26 cellular contexts compared by ENCODE assay signal in the genomic region with DNA sequence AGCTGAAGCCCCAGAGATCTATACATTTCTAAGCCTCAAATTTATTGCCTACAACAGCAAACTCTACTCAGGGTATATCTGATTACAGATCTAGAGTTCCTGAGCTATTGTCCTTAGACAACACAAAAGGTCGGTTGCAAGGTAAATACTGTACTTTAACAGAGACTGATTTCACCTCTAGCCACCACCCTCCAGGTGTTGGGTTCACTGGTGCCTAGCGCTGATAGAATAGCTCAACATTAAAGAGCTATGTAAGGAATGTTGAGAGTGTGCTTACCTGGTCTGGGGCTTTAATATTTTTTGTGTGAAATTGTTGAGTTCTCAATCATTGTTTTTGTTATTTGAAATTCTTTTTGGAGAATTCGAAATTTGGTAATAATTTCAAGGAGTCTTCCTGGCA.
DNase-seq lines count a peak whose midpoint lies in the region; ATAC-seq and TF ChIP-seq lines count a peak whose summit lies in the region.
"Had no signal": no experiment of that assay in that cellular context is flagged by ENCODE, and none has a peak within 500 bp of the region (broad histone marks: within the 10 kb centered on the region; RNA-seq: fewer than 3 reads in every experiment).

No MANE protein-coding gene starts in this region.

- peak overlapping the region; percentile 93 for H3K27ac ChIP-seq in neural cell (ENCODE audit: low read length)
- H3K27ac ChIP-seq: 22Rv1, GM23248, Peyer's patch, SJCRH30 had no signal

- peaks cover 6% of the 10 kb centered on the region for H3F3A ChIP-seq in neural cell (ENCODE audit: insufficient read depth, low read length, poor library complexity, severe bottlenecking)

- no peaks in the 10 kb centered on the region for H3K36me3 Mint-ChIP-seq in WTC11
- H3K36me3 Mint-ChIP-seq: CD8-positive, alpha-beta T cell; T-cell had no signal

- no peaks in the 10 kb centered on the region for H3K9me2 ChIP-seq in neural cell (ENCODE audit: insufficient read depth, low read length)

- H3K27me3 Mint-ChIP-seq in WTC11 (ENCODE audit: low read depth) = peaks cover 11% of the 10 kb centered on the region
- H3K27me3 Mint-ChIP-seq: T-cell had no signal

- H3K4me1 Mint-ChIP-seq in WTC11 = peaks cover 33% of the 10 kb centered on the region
- H3K4me1 Mint-ChIP-seq: T-cell had no signal

- CTCF ChIA-PET in WTC11 (lab: Charles Lee) = interaction anchor here (0.8 to 1.9 kb wide), 5 partner anchors 15 to 207 kb away, joined by 3 to 15 read pairs (median 5); no protein-coding TSS in a partner anchor

- peak overlapping the region; percentile 56 for H3K9ac ChIP-seq in neural cell (ENCODE audit: low read length)
- H3K9ac ChIP-seq: GM23248 had no signal

- no peaks in the 10 kb centered on the region for H3K79me2 ChIP-seq in neural cell (replicated peaks; ENCODE audit: insufficient read depth, low read length)

- H4K20me1 ChIP-seq in neural cell (ENCODE audit: insufficient read depth) = no peaks in the 10 kb centered on the region

- H3K9me3 Mint-ChIP-seq in WTC11 = peaks cover 15% of the 10 kb centered on the region
- H3K9me3 Mint-ChIP-seq: CD8-positive, alpha-beta T cell had no signal

- H3K36me3 ChIP-seq in HAP-1 (replicated peaks) (no peaks in the 10 kb centered on the region), neural cell (ENCODE audit: insufficient read depth, low read length) (no peaks in the 10 kb centered on the region)
- H3K36me3 ChIP-seq: MG63, Peyer's patch, SJCRH30 had no signal

- no peak overlapping the region for H3K27ac Mint-ChIP-seq in WTC11
- H3K27ac Mint-ChIP-seq: CD8-positive, alpha-beta T cell; T-cell had no signal

- DNase-seq in NCI-H2107 treated with DMSO at 0.1 percent for 48 hours (lab: John Stamatoyannopoulos, UW; ENCODE audit: unreplicated experiment) (peak; percentile 58), NCI-H2107 (lab: John Stamatoyannopoulos, UW) (no peak), HAP-1 (ENCODE audit: low spot score in 2 of 2) (peak; percentile 39 to 83), WTC11 (ENCODE audit: low spot score) (no peak), OCI-M2 (lab: John Stamatoyannopoulos, UW; ENCODE audit: unreplicated experiment) (no peak)
- DNase-seq: ACHN; C1 segment of cervical spinal cord; Calu3; CD8-positive, alpha-beta T cell; DMS79 treated with DMSO at 0.1 percent for 48 hours; GM23248; MG63; NCI-H187; NCI-H2171; NCI-H446; NCI-H774; NK-92 treated with Interleukin-12 subunit alpha and Interleukin-12 subunit beta, amount 100 ng/mL, for 24 hours; Peyer's patch; SJCRH30; T-cell had no signal

- peaks cover 25% of the 10 kb centered on the region for H3K4me1 ChIP-seq in HAP-1
- H3K4me1 ChIP-seq: Peyer's patch, SJCRH30 had no signal

- H3K9me3 ChIP-seq in HAP-1 = no peaks in the 10 kb centered on the region
- H3K9me3 ChIP-seq in neural cell (ENCODE audit: low read length) = no peaks in the 10 kb centered on the region
- H3K9me3 ChIP-seq: MG63, Peyer's patch, SJCRH30 had no signal

- no peak overlapping the region for H3K4me3 Mint-ChIP-seq in WTC11
- H3K4me3 Mint-ChIP-seq: CD8-positive, alpha-beta T cell; T-cell had no signal

- POLR2A ChIA-PET in WTC11 (lab: Charles Lee) = interaction anchor here (0.5 kb wide), 1 partner anchor 340 kb away, joined by 3 read pairs; no protein-coding TSS in a partner anchor

- no peak for TF ChIP-seq CTCF in WTC11 (IDR thresholded peaks at IDR 0.05)
- no peak for TF ChIP-seq CTCF in neural cell (IDR thresholded peaks at IDR 0.05; ENCODE audit: poor library complexity, severe bottlenecking)

- TF ChIP-seq EP300 in neural cell (conservative IDR thresholded peaks at IDR 0.05; ENCODE audit: poor library complexity, severe bottlenecking) = no peak

- H3K4me3 ChIP-seq in HAP-1 = no peak overlapping the region
- H3K4me3 ChIP-seq in neural cell (ENCODE audit: low read length) = no peak overlapping the region
- H3K4me3 ChIP-seq: GM23248, K562, MG63, Peyer's patch, SJCRH30 had no signal

- H3K4me2 ChIP-seq in neural cell (ENCODE audit: low read length) = peak overlapping the region; percentile 1

- in situ Hi-C loops in HAP-1 (cut with MboI; ENCODE audit: low sequenced_read_pairs) = no loop called here

- ATAC-seq in WTC11 (peak; percentile 99), HG02798 (IDR thresholded peaks at IDR 0.05; ENCODE audit: poor library complexity, unreplicated experiment) (no peak), GM18867 (IDR thresholded peaks at IDR 0.05; ENCODE audit: unreplicated experiment) (no peak)
- ATAC-seq: CD8-positive, alpha-beta T cell; HepG2; K562; T-cell had no signal

- H3K27me3 ChIP-seq in HAP-1 (ENCODE audit: low read depth) = no peaks in the 10 kb centered on the region
- no peaks in the 10 kb centered on the region for H3K27me3 ChIP-seq in neural cell (ENCODE audit: insufficient read depth, low read depth, low read length)
- H3K27me3 ChIP-seq: MG63, Peyer's patch, SJCRH30 had no signal

- TF ChIP-seq RAD21 in neural cell (conservative IDR thresholded peaks at IDR 0.05) = no peak

- H2AFZ ChIP-seq in neural cell (ENCODE audit: low read depth, low read length) = peak overlapping the region; percentile 18
- H2AFZ ChIP-seq: GM23248 had no signal

TF ChIP-seq in WTC11, 78 proteins besides CTCF, POLR2A, EP300 and RAD21 (continues in another document):
- TF ChIP-seq ETV6 (CRISPR knock-in tag; IDR thresholded peaks at IDR 0.05) = no peak
- no peak for TF ChIP-seq TEAD1 (CRISPR knock-in tag; IDR thresholded peaks at IDR 0.05)
- TF ChIP-seq, protein P1, sequence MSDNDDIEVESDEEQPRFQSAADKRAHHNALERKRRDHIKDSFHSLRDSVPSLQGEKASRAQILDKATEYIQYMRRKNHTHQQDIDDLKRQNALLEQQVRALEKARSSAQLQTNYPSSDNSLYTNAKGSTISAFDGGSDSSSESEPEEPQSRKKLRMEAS (CRISPR knock-in tag; IDR thresholded peaks at IDR 0.05) = no peak
- TF ChIP-seq IRF2 (CRISPR knock-in tag; IDR thresholded peaks at IDR 0.05; ENCODE audit: borderline replicate concordance, low read depth) = no peak
- no peak for TF ChIP-seq ZNF281 (CRISPR knock-in tag; IDR thresholded peaks at IDR 0.05)

TF ChIP-seq in neural cell, 6 proteins besides CTCF, POLR2A, EP300 and RAD21:
- TF ChIP-seq SMC3 (conservative IDR thresholded peaks at IDR 0.05; ENCODE audit: poor library complexity) (no peak), TAF1 (IDR thresholded peaks at IDR 0.05; ENCODE audit: low read depth) (no peak), POLR2AphosphoS5 (IDR thresholded peaks at IDR 0.05) (no peak), EZH2 (IDR thresholded peaks at IDR 0.05; ENCODE audit: borderline replicate concordance, insufficient read depth, low read length, poor library complexity, severe bottlenecking) (no peak), MXI1 (conservative IDR thresholded peaks at IDR 0.05; ENCODE audit: poor library complexity, severe bottlenecking) (no peak)
- TF ChIP-seq, protein P2, sequence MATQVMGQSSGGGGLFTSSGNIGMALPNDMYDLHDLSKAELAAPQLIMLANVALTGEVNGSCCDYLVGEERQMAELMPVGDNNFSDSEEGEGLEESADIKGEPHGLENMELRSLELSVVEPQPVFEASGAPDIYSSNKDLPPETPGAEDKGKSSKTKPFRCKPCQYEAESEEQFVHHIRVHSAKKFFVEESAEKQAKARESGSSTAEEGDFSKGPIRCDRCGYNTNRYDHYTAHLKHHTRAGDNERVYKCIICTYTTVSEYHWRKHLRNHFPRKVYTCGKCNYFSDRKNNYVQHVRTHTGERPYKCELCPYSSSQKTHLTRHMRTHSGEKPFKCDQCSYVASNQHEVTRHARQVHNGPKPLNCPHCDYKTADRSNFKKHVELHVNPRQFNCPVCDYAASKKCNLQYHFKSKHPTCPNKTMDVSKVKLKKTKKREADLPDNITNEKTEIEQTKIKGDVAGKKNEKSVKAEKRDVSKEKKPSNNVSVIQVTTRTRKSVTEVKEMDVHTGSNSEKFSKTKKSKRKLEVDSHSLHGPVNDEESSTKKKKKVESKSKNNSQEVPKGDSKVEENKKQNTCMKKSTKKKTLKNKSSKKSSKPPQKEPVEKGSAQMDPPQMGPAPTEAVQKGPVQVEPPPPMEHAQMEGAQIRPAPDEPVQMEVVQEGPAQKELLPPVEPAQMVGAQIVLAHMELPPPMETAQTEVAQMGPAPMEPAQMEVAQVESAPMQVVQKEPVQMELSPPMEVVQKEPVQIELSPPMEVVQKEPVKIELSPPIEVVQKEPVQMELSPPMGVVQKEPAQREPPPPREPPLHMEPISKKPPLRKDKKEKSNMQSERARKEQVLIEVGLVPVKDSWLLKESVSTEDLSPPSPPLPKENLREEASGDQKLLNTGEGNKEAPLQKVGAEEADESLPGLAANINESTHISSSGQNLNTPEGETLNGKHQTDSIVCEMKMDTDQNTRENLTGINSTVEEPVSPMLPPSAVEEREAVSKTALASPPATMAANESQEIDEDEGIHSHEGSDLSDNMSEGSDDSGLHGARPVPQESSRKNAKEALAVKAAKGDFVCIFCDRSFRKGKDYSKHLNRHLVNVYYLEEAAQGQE (IDR thresholded peaks at IDR 0.05; ENCODE audit: borderline replicate concordance) = no peak

Comparison
In these comparisons a context has a peak if more than half of its experiments do, and no peak if none do; other contexts are left out.
1. DNase-seq: peak in NCI-H2107 treated with DMSO at 0.1 percent for 48 hours (single experiment) and HAP-1 (2 of 2); none in NCI-H2107 (single experiment), WTC11 (single experiment) and OCI-M2 (single experiment).